Comparison of ENCODE assay signal across 12 cellular contexts in the genomic region with DNA sequence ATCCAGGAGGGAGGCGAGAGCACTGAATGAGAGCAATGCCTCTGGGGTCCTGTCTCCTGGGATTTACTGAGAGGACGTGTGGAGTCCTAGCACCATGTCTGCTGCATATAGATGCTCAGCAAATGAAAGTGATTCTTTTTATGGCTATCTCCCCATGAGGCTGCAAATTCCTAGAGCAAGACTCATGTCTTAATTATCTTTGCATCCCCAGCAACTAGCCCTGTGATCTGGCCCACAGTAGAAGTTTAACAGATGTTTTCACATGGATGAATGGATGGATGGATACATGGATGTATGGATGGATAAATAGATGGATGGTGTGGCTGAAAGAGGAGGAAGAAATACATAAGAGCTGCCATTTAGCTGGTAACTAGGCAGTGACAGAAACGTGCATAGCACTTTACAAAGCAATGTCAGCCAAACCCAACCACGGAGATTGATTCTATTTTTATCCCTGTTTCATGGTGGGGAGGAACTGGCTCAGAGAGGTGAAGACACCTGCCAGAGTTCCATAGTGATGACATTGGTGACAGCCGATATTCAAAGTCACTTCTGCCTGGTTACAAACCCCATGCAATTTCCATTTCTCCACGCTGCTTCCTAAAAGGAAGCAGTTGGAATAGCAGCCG. TPM values are rescaled to one million over a fixed set of nuclear protein-coding genes. Genes with fewer than 3 reads are reported as not detected.
DNase-seq lines count a peak whose midpoint lies in the region; ATAC-seq, FAIRE-seq and TF ChIP-seq lines count a peak whose summit lies in the region.
"Had no signal": no experiment of that assay in that cellular context is flagged by ENCODE, and none has a peak within 500 bp of the region (broad histone marks: within the 10 kb centered on the region; RNA-seq: fewer than 3 reads in every experiment).

No MANE protein-coding gene starts in this region.

- H3K27me3 ChIP-seq in Caco-2 (replicated peaks; ENCODE audit: control insufficient read depth, insufficient read depth, low read length), result no peaks in the 10 kb centered on the region
- peaks cover 14% of the 10 kb centered on the region for H3K27me3 ChIP-seq in astrocyte (ENCODE audit: insufficient read depth, low read length)
- peaks cover 9% of the 10 kb centered on the region for H3K27me3 ChIP-seq in kidney epithelial cell (ENCODE audit: control insufficient read depth, insufficient read depth, low read length)

- peaks cover 36% of the 10 kb centered on the region for H3K4me1 ChIP-seq in Caco-2
- peaks cover 12% of the 10 kb centered on the region for H3K4me1 ChIP-seq in astrocyte (ENCODE audit: insufficient read depth, low read length)

- TF ChIP-seq POLR2A in lower leg skin (IDR thresholded peaks at IDR 0.05), result no peak

- POLR2A ChIA-PET in Caco-2 (lab: Charles Lee), result no interaction called here

- no peak for ATAC-seq in GM21360 (IDR thresholded peaks at IDR 0.05; ENCODE audit: unreplicated experiment)
- ATAC-seq in GM18520 (IDR thresholded peaks at IDR 0.05; ENCODE audit: unreplicated experiment), result no peak
- ATAC-seq: PC-3 had no signal

- H3K27ac Mint-ChIP-seq in Caco-2 (ENCODE audit: unreplicated experiment) (peak overlapping the region; percentile 5), astrocyte (ENCODE audit: unreplicated experiment) (peak overlapping the region; percentile 19)

- H3K9me3 Mint-ChIP-seq in Caco-2 (ENCODE audit: unreplicated experiment) (no peaks in the 10 kb centered on the region), astrocyte (ENCODE audit: unreplicated experiment) (no peaks in the 10 kb centered on the region)

- H3K4me3 ChIP-seq in Caco-2 (ENCODE audit: low read depth, low read length), result no peak overlapping the region
- H3K4me3 ChIP-seq in astrocyte (ENCODE audit: insufficient read depth, low read depth, low read length), result no peak overlapping the region
- no peak overlapping the region for H3K4me3 ChIP-seq in kidney epithelial cell (ENCODE audit: low read depth, low read length)
- H3K4me3 ChIP-seq in lower leg skin (ENCODE audit: low read depth, poor library complexity, severe bottlenecking), result no peak overlapping the region
- H3K4me3 ChIP-seq: spleen had no signal

- DNase-seq in Caco-2 (no peak), HS-5 (ENCODE audit: low read depth) (peak; percentile 42), astrocyte (ENCODE audit: low read depth) (peak; percentile 63), kidney epithelial cell (ENCODE audit: low read depth) (peak; percentile 54), lower leg skin (ENCODE audit: low spot score in 2 of 2) (no peak), cerebellar nuclear complex (lab: John Stamatoyannopoulos, UW) (no peak)
- DNase-seq: activated T-cell treated with anti-CD3 and anti-CD28 coated beads, Interleukin-2, amount 50 U/mL, for 1 hour; DMS79; PC-3; spleen had no signal

- H3K36me3 Mint-ChIP-seq in Caco-2 (ENCODE audit: insufficient read depth, unreplicated experiment) (peaks cover 10% of the 10 kb centered on the region), astrocyte (ENCODE audit: low read depth, unreplicated experiment) (no peaks in the 10 kb centered on the region)

- H3K9ac ChIP-seq in astrocyte (ENCODE audit: low read length), result no peak overlapping the region

- no peak for TF ChIP-seq CTCF in Caco-2 (IDR thresholded peaks at IDR 0.05; ENCODE audit: insufficient read depth in 1 of 2, low read depth in 1 of 2, low read length in 1 of 2, severe bottlenecking in 1 of 2, unreplicated experiment in 1 of 2)
- no peak for TF ChIP-seq CTCF in astrocyte (IDR thresholded peaks at IDR 0.05; ENCODE audit: insufficient read depth, low read depth, low read length)
- TF ChIP-seq CTCF in kidney epithelial cell (IDR thresholded peaks at IDR 0.05; ENCODE audit: insufficient read depth, low read length, poor library complexity, severe bottlenecking), result no peak
- TF ChIP-seq CTCF in lower leg skin (IDR thresholded peaks at IDR 0.05), result no peak

- no peaks in the 10 kb centered on the region for H3K9me3 ChIP-seq in Caco-2
- H3K9me3 ChIP-seq in astrocyte (ENCODE audit: insufficient read depth, low read depth, low read length), result no peaks in the 10 kb centered on the region
- H3K9me3 ChIP-seq: spleen had no signal

- H3K4me2 ChIP-seq in astrocyte (ENCODE audit: low read length), result peak overlapping the region; percentile 70

- H3K27ac ChIP-seq in astrocyte (ENCODE audit: low read depth, low read length), result no peak overlapping the region
- H3K27ac ChIP-seq: spleen had no signal

- H3K36me3 ChIP-seq in Caco-2 (ENCODE audit: control insufficient read depth, insufficient read depth, low read length), result no peaks in the 10 kb centered on the region
- no peaks in the 10 kb centered on the region for H3K36me3 ChIP-seq in astrocyte (ENCODE audit: insufficient read depth, low read length)
- H3K36me3 ChIP-seq in kidney epithelial cell (ENCODE audit: control insufficient read depth, insufficient read depth, low read length), result no peaks in the 10 kb centered on the region
- H3K36me3 ChIP-seq: spleen had no signal

- WGBS in lower leg skin, 2 donors, result 42 to 44% methylated on average over 7 of the region's 7 CpGs

- CTCF ChIA-PET in Caco-2 (lab: Charles Lee), result interaction anchor here (0.7 kb wide), 1 partner anchor 31 kb away, joined by 3 read pairs; no protein-coding TSS in a partner anchor

- no TSS peak for BruUV-seq in Caco-2 (replicated peaks; lab: Mats Ljungman, UMichigan)

- H3K4me3 Mint-ChIP-seq in Caco-2 (ENCODE audit: unreplicated experiment), result no peak overlapping the region
- no peak overlapping the region for H3K4me3 Mint-ChIP-seq in astrocyte (ENCODE audit: unreplicated experiment)

- H3K27me3 Mint-ChIP-seq in Caco-2 (ENCODE audit: insufficient read depth, unreplicated experiment), result no peaks in the 10 kb centered on the region
- H3K27me3 Mint-ChIP-seq in astrocyte (ENCODE audit: low read depth, unreplicated experiment), result peaks cover 10% of the 10 kb centered on the region

- H3K79me2 ChIP-seq in astrocyte (ENCODE audit: insufficient read depth, low read length), result no peaks in the 10 kb centered on the region

- H4K20me1 ChIP-seq in astrocyte (ENCODE audit: insufficient read depth, low read length), result no peaks in the 10 kb centered on the region

- intact Hi-C loops in Caco-2 (cut with micrococcal nuclease; ENCODE audit: unreplicated experiment), result loop anchor here (5.0 to 10.0 kb wide), 2 partner anchors 142 to 194 kb away; no protein-coding TSS in a partner anchor
- intact Hi-C loops in lower leg skin (cut with DNase I; ENCODE audit: low total_unique reads), result loop anchor here (10.0 kb wide), 1 partner anchor 294 kb away; no protein-coding TSS in a partner anchor

- peaks cover 23% of the 10 kb centered on the region for H3K4me1 Mint-ChIP-seq in Caco-2 (ENCODE audit: low read depth, unreplicated experiment)
- peaks cover 20% of the 10 kb centered on the region for H3K4me1 Mint-ChIP-seq in astrocyte (ENCODE audit: low read depth, unreplicated experiment)

- peak; percentile 20 for FAIRE-seq in astrocyte (lab: Jason Lieb, UNC)

- no peak overlapping the region for H2AFZ ChIP-seq in astrocyte (ENCODE audit: low read depth, low read length)

RNA-seq across cellular contexts. Expression of gene ZBTB40, which starts 32.7 kb away (rescaled TPM):
- 20.4 and 20.8 TPM in 2 replicates for total RNA-seq in Caco-2 (2022)
- total RNA-seq in astrocyte, result 13.4 and 15.3 TPM in 2 replicates
- 16.3 and 19.0 TPM in 2 replicates for total RNA-seq in kidney epithelial cell
- total RNA-seq in lower leg skin, result 10 to 100 TPM in 3 of 4 donors, 1 to 10 TPM in 1; 7.5 to 13.3 (median 12.4) TPM

Comparison
In these comparisons a context has a peak if more than half of its experiments do, and no peak if none do; other contexts are left out.
1. DNase-seq: peak in HS-5 (single experiment), astrocyte (single experiment) and kidney epithelial cell (single experiment); none in Caco-2 (0 of 2), lower leg skin (0 of 2) and cerebellar nuclear complex (0 of 2).